Comparison of ENCODE assay signal across 14 cellular contexts in the genomic region with DNA sequence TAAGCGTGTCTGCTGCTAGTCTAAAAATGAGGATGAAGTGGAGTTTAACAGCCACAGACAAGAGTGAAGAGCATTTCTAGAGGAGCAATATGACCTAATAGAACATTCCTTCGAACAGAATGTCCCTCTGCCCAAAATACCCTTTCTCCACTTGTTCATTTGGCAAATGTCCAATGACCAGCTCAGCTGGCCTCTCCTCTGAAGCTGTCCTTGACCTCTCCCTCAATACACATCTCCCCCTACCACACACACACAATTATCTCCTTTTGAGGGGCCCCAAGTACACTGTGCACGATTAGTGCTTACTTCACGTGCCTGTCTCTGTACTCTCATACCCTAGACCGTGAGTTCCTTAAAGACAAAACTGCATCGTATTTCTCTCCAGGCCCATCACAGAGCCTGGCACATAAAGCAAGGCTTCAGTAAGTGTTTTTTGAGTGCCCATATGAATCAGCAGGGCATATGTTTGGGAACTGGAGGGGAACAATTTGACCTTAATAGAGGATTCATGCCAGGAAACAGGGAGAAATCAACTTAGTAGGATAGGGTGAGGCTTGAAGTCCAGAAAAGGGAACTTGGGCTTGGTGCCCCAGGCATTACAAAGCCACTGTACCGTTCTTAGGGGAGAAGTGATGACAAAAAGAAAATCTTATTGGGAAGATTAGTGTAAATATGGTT.
"Had no signal": no experiment of that assay in that cellular context is flagged by ENCODE, and none has a peak within 500 bp of the region (broad histone marks: within the 10 kb centered on the region; RNA-seq: fewer than 3 reads in every experiment).

No MANE protein-coding gene starts in this region.

- H3K4me3 ChIP-seq: breast epithelium, lung, thoracic aorta had no signal

- H3K9me3 ChIP-seq: breast epithelium, thoracic aorta had no signal

- H3K27me3 ChIP-seq: breast epithelium had no signal

- H3K4me1 ChIP-seq: breast epithelium had no signal

- H3K36me3 ChIP-seq: breast epithelium, thoracic aorta had no signal

- ATAC-seq: activated CD8-positive, alpha-beta T cell treated with anti-CD3 and anti-CD28 coated beads for 36 hours; natural killer cell; T-cell had no signal

- H3K27ac ChIP-seq: breast epithelium, thoracic aorta had no signal

- DNase-seq: activated CD4-positive, alpha-beta T cell treated with anti-CD3 and anti-CD28 coated beads for 4 hours; activated CD8-positive, alpha-beta memory T cell treated with anti-CD3 and anti-CD28 coated beads, Interleukin-2, amount 50 U/mL, for 48 hours; activated CD8-positive, alpha-beta T cell treated with anti-CD3 and anti-CD28 coated beads for 36 hours; aorta; hippocampal formation; kidney glomerular epithelial cell; natural killer cell; stimulated activated CD4-positive, alpha-beta T cell treated with anti-CD3 and anti-CD28 coated beads, Interleukin-4, amount 100 ng/mL, for 1 hour; stimulated activated CD8-positive, alpha-beta memory T cell treated with anti-CD3 and anti-CD28 coated beads, Interleukin-4, amount 100 ng/mL, for 48 hours; T-cell; T1000 had no signal
